ENCODE assay signal across 26 cellular contexts in genomic region chr15:59457103-59457502, GRCh38. TPM values are rescaled to one million over a fixed set of nuclear protein-coding genes. Genes with fewer than 3 reads are reported as not detected.
"Had no signal": no experiment of that assay in that cellular context is flagged by ENCODE, and none has a peak within 500 bp of the region (broad histone marks: within the 10 kb centered on the region; RNA-seq: fewer than 3 reads in every experiment).

No MANE protein-coding gene starts in this region.

- ATAC-seq: activated naive CD4-positive, alpha-beta T cell treated with anti-CD3 and anti-CD28 coated beads, Interleukin-2, amount 50 U/mL, for 72 hours; activated T-helper 17 cell treated with anti-CD3 and anti-CD28 coated beads, Interleukin-2, amount 50 U/mL, for 72 hours; left ventricle myocardium superior; natural killer cell; stimulated activated memory B cell treated with anti-CD40 and anti-IgM and Interleukin-4, amounts not matched to agents 10 μg/mL and 1 μg/mL and 100 μg/mL, for 72 hours; WTC11 had no signal

- H3K27ac ChIP-seq: sigmoid colon, suprapubic skin, tibial nerve had no signal

- H3K4me1 Mint-ChIP-seq: activated T-helper 17 cell treated with anti-CD3 and anti-CD28 coated beads, Interleukin-2, amount 50 U/mL, for 72 hours; endodermal cell; immature natural killer cell; natural killer cell; stimulated activated memory B cell treated with anti-CD40 and anti-IgM and Interleukin-4, amounts not matched to agents 10 μg/mL and 1 μg/mL and 100 μg/mL, for 72 hours had no signal

- H3K27me3 ChIP-seq: sigmoid colon, stomach, suprapubic skin, tibial nerve had no signal

- H3K36me3 Mint-ChIP-seq: activated naive CD4-positive, alpha-beta T cell treated with anti-CD3 and anti-CD28 coated beads, Interleukin-2, amount 50 U/mL, for 72 hours; immature natural killer cell; natural killer cell had no signal

- H3K4me3 ChIP-seq: sigmoid colon, smooth muscle cell, stomach, suprapubic skin, tibial nerve had no signal

- DNase-seq: activated CD4-positive, alpha-beta T cell treated with anti-CD3 and anti-CD28 coated beads, Interleukin-2, amount 50 U/mL, for 4 hours; activated CD8-positive, alpha-beta memory T cell treated with anti-CD3 and anti-CD28 coated beads for 24 hours; activated CD8-positive, alpha-beta memory T cell treated with anti-CD3 and anti-CD28 coated beads, Interleukin-2, amount 50 U/mL, for 4 hours; activated T-cell treated with anti-CD3 and anti-CD28 coated beads, Interleukin-2, amount 50 U/mL, for 24 hours; cortex of kidney; endodermal cell; erythroblast; foreskin melanocyte; immature natural killer cell; left ventricle myocardium superior; midbrain; natural killer cell; retina; sigmoid colon; stimulated activated CD4-positive, alpha-beta T cell treated with anti-CD3 and anti-CD28 coated beads, Interleukin-15, amount 100 ng/mL, for 24 hours; stomach had no signal

- H3K9me3 Mint-ChIP-seq: activated naive CD4-positive, alpha-beta T cell treated with anti-CD3 and anti-CD28 coated beads, Interleukin-2, amount 50 U/mL, for 72 hours; activated T-cell treated with anti-CD3 and anti-CD28 coated beads, Interleukin-2, amount 50 U/mL, for 24 hours; activated T-helper 17 cell treated with anti-CD3 and anti-CD28 coated beads, Interleukin-2, amount 50 U/mL, for 72 hours; immature natural killer cell; natural killer cell; stimulated activated memory B cell treated with anti-CD40 and anti-IgM and Interleukin-4, amounts not matched to agents 10 μg/mL and 1 μg/mL and 100 μg/mL, for 72 hours had no signal

- H3K36me3 ChIP-seq: sigmoid colon, stomach, suprapubic skin had no signal

- H3K4me1 ChIP-seq: sigmoid colon, tibial nerve had no signal

- H3K27ac Mint-ChIP-seq: activated naive CD4-positive, alpha-beta T cell treated with anti-CD3 and anti-CD28 coated beads, Interleukin-2, amount 50 U/mL, for 72 hours; activated T-cell treated with anti-CD3 and anti-CD28 coated beads, Interleukin-2, amount 50 U/mL, for 24 hours; activated T-helper 17 cell treated with anti-CD3 and anti-CD28 coated beads, Interleukin-2, amount 50 U/mL, for 72 hours; endodermal cell; immature natural killer cell; natural killer cell; progenitor cell of endocrine pancreas; stimulated activated memory B cell treated with anti-CD40 and anti-IgM and Interleukin-4, amounts not matched to agents 10 μg/mL and 1 μg/mL and 100 μg/mL, for 72 hours; WTC11 had no signal

- H3K9me3 ChIP-seq: sigmoid colon, suprapubic skin, tibial nerve had no signal

- FAIRE-seq: astrocyte, urothelium cell line had no signal

- H3K27me3 Mint-ChIP-seq: activated T-cell treated with anti-CD3 and anti-CD28 coated beads, Interleukin-2, amount 50 U/mL, for 24 hours; activated T-helper 17 cell treated with anti-CD3 and anti-CD28 coated beads, Interleukin-2, amount 50 U/mL, for 72 hours; progenitor cell of endocrine pancreas; stimulated activated memory B cell treated with anti-CD40 and anti-IgM and Interleukin-4, amounts not matched to agents 10 μg/mL and 1 μg/mL and 100 μg/mL, for 72 hours had no signal

- H3K4me3 Mint-ChIP-seq: activated T-cell treated with anti-CD3 and anti-CD28 coated beads, Interleukin-2, amount 50 U/mL, for 24 hours; activated T-helper 17 cell treated with anti-CD3 and anti-CD28 coated beads, Interleukin-2, amount 50 U/mL, for 72 hours; endodermal cell; immature natural killer cell; natural killer cell; stimulated activated memory B cell treated with anti-CD40 and anti-IgM and Interleukin-4, amounts not matched to agents 10 μg/mL and 1 μg/mL and 100 μg/mL, for 72 hours; WTC11 had no signal

- H3K4me2 ChIP-seq: smooth muscle cell had no signal

RNA-seq across cellular contexts. Expression of gene FAM81A, which starts 19.1 kb away (rescaled TPM):
- total RNA-seq: activated T-helper 17 cell treated with anti-CD3 and anti-CD28 coated beads, Interleukin-2, amount 50 U/mL, for 72 hours had no signal
